ENCODE assay signal across 14 cellular contexts in genomic region chr2:150046211-150046610, GRCh38.
DNase-seq lines count a peak whose midpoint lies in the region; ATAC-seq lines count a peak whose summit lies in the region.
"Had no signal": no experiment of that assay in that cellular context is flagged by ENCODE, and none has a peak within 500 bp of the region (broad histone marks: within the 10 kb centered on the region; RNA-seq: fewer than 3 reads in every experiment).

No MANE protein-coding gene starts in this region.

- peak overlapping the region; percentile 20 for H2AFZ ChIP-seq in ACC112 (ENCODE audit: low read length, unreplicated experiment)

- peaks cover 18% of the 10 kb centered on the region for H3K4me1 ChIP-seq in ACC112 (ENCODE audit: control insufficient read depth, insufficient read depth, low read length, unreplicated experiment)
- H3K4me1 ChIP-seq in mesodermal cell (ENCODE audit: control insufficient read depth, insufficient read depth, low read length, poor library complexity, severe bottlenecking) = peaks cover 13% of the 10 kb centered on the region

- ATAC-seq in GM18861 (IDR thresholded peaks at IDR 0.05; ENCODE audit: unreplicated experiment) = no peak
- ATAC-seq in GM19023 (IDR thresholded peaks at IDR 0.05; ENCODE audit: unreplicated experiment) = no peak

- no peaks in the 10 kb centered on the region for H3K9me3 ChIP-seq in mesodermal cell (ENCODE audit: control insufficient read depth, low read length)

- 100% methylated on average over 1 of the region's 5 CpGs for WGBS in mesodermal cell (ENCODE audit: insufficient coverage in 2 of 2), 2 experiments

- H3K36me3 ChIP-seq in ACC112 (ENCODE audit: insufficient read depth, low read length) = no peaks in the 10 kb centered on the region
- no peaks in the 10 kb centered on the region for H3K36me3 ChIP-seq in mesodermal cell (ENCODE audit: control insufficient read depth, insufficient read depth, low read length)

- no peaks in the 10 kb centered on the region for H3K79me2 ChIP-seq in ACC112 (ENCODE audit: control insufficient read depth, insufficient read depth, low read length, unreplicated experiment)

- DNase-seq in M059J (ENCODE audit: low read depth) (peak; percentile 18), dermis blood vessel endothelial cell (peak; percentile 25), C1 segment of cervical spinal cord (lab: John Stamatoyannopoulos, UW) (no peak), DMS153 treated with DMSO at 0.1 percent for 48 hours (lab: John Stamatoyannopoulos, UW; ENCODE audit: unreplicated experiment) (no peak)
- DNase-seq: activated CD4-positive, CD25-positive, alpha-beta regulatory T cell; activated T-cell treated with anti-CD3 and anti-CD28 coated beads, Interleukin-2, amount 50 U/mL, for 1 hour; aorta; MV-4-11; NCI-H2171 treated with DMSO at 0.1 percent for 48 hours; stimulated activated CD4-positive, alpha-beta T cell treated with anti-CD3 and anti-CD28 coated beads, Interleukin-12 subunit alpha, Interleukin-12 subunit beta, amount 100 ng/mL, for 4 hours had no signal

- H3K27me3 ChIP-seq in ACC112 (ENCODE audit: insufficient read depth, low read length) = no peaks in the 10 kb centered on the region

- H3K27ac ChIP-seq in ACC112 (ENCODE audit: low read depth, low read length) = no peak overlapping the region
- H3K27ac ChIP-seq in mesodermal cell (ENCODE audit: low read depth, low read length, severe bottlenecking) = peak overlapping the region; percentile 1

- H3K4me3 ChIP-seq in ACC112 (ENCODE audit: low read depth, low read length) (peak overlapping the region; percentile 57), mesodermal cell (ENCODE audit: extremely low read depth, insufficient read depth, low read length, poor library complexity, severe bottlenecking) (no peak overlapping the region)

Comparison
In these comparisons a context has a peak if more than half of its experiments do, and no peak if none do; other contexts are left out.
1. DNase-seq: peak in M059J (single experiment) and dermis blood vessel endothelial cell (single experiment); none in C1 segment of cervical spinal cord (0 of 14) and DMS153 treated with DMSO at 0.1 percent for 48 hours (single experiment).